ENCODE assay signal across 8 cellular contexts in the genomic region with DNA sequence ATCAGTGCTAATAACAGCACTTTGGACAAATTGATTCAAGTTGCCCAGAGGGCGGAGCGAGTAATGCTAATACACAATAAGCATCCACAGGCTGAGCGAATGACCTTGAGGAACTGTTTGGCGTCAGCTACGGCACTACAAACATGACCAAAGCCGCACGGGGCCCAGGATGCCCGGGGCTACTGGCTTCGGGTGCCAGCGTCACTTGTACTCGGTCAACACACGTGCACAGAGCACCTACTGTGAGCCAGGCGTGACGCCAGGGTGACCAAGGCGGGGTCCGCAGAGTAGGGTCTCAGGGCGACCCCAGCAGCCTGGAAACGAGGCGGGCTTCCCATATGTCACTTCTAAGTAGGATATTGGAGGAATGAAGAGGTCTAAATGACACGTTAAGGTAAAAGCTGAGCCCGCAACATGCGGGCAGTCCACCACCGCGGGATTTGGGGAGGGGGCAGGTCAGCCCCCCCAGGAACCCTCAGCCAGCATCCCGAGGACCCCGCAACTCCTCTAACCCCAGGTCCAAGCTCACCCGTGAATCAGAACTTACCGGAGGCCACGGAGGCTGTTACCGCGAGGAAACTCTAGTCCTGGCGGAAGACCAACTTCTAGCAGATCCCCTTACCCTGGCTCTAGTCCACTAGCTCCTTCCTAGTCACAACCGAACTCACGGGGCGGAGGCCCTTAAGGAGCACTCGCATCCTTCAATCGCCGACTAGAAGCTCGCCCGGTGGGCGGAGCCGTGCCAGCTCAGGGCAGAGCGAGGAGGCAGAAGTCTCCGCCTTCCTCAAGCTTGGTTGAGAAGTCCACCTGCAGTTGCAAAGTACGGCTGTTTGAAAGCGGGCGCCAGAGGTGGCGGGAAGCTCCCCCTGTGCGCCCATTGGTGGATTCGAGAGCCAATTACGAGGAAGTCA. TPM values are rescaled to one million over a fixed set of nuclear protein-coding genes. Genes with fewer than 3 reads are reported as not detected.
DNase-seq lines count a peak whose midpoint lies in the region; ATAC-seq lines count a peak whose summit lies in the region.

A gene with protein sequence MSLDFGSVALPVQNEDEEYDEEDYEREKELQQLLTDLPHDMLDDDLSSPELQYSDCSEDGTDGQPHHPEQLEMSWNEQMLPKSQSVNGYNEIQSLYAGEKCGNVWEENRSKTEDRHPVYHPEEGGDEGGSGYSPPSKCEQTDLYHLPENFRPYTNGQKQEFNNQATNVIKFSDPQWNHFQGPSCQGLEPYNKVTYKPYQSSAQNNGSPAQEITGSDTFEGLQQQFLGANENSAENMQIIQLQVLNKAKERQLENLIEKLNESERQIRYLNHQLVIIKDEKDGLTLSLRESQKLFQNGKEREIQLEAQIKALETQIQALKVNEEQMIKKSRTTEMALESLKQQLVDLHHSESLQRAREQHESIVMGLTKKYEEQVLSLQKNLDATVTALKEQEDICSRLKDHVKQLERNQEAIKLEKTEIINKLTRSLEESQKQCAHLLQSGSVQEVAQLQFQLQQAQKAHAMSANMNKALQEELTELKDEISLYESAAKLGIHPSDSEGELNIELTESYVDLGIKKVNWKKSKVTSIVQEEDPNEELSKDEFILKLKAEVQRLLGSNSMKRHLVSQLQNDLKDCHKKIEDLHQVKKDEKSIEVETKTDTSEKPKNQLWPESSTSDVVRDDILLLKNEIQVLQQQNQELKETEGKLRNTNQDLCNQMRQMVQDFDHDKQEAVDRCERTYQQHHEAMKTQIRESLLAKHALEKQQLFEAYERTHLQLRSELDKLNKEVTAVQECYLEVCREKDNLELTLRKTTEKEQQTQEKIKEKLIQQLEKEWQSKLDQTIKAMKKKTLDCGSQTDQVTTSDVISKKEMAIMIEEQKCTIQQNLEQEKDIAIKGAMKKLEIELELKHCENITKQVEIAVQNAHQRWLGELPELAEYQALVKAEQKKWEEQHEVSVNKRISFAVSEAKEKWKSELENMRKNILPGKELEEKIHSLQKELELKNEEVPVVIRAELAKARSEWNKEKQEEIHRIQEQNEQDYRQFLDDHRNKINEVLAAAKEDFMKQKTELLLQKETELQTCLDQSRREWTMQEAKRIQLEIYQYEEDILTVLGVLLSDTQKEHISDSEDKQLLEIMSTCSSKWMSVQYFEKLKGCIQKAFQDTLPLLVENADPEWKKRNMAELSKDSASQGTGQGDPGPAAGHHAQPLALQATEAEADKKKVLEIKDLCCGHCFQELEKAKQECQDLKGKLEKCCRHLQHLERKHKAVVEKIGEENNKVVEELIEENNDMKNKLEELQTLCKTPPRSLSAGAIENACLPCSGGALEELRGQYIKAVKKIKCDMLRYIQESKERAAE (N-terminal part only) (minus strand): TSS at position 656 of the 911 bp plus-strand sequence. CDS start 5,420 bp downstream, outside the sequence.

- intact Hi-C loops in T-helper 1 cell treated with Interleukin-12 subunit alpha and Interleukin-12 subunit beta and Interleukin-4 antibody, amounts not matched to agents 30 ng/mL and 1 ng/mL, for 36 hours (cut with micrococcal nuclease): loop anchor here (1.0 to 10.0 kb wide), 18 partner anchors 9 to 1954 kb away; a partner anchor contains a TSS
- intact Hi-C loops in left cardiac atrium (cut with DNase I) (no loop called here), posterior vena cava (cut with DNase I) (no loop called here)

- ATAC-seq in GM18498 (IDR thresholded peaks at IDR 0.05; ENCODE audit: unreplicated experiment) (peak; percentile 96), HG02885 (IDR thresholded peaks at IDR 0.05; ENCODE audit: poor library complexity, unreplicated experiment) (peak; percentile 96), left cardiac atrium (peak; percentile 99 to 100)

- DNase-seq in NCI-H1694 (lab: John Stamatoyannopoulos, UW) (peak; percentile 95), amniotic epithelial cell (ENCODE audit: low read depth) (peak; percentile 100), left cardiac atrium (peak; percentile 97), posterior vena cava (ENCODE audit: low spot score) (peak; percentile 98), ureter (ENCODE audit: low spot score) (peak; percentile 98)

RNA-seq across cellular contexts. Expression of the gene that starts here (rescaled TPM):
- total RNA-seq in T-helper 1 cell treated with Interleukin-12 subunit alpha and Interleukin-12 subunit beta and Interleukin-4 antibody, amounts not matched to agents 30 ng/mL and 1 ng/mL, for 36 hours: 21.4 and 25.0 TPM in 2 replicates
- total RNA-seq in left cardiac atrium: 1 to 10 TPM; 2.1 to 4.2 TPM
- 1 to 10 TPM; 3.3 to 4.1 TPM for total RNA-seq in posterior vena cava
- total RNA-seq in ureter: 4.7 TPM

Comparison
In these comparisons a context has a peak if more than half of its experiments do, and no peak if none do; other contexts are left out.
1. Peak in every context shown above with its lines: DNase-seq and ATAC-seq.